Comparison of ENCODE assay signal across 22 cellular contexts in the genomic region with DNA sequence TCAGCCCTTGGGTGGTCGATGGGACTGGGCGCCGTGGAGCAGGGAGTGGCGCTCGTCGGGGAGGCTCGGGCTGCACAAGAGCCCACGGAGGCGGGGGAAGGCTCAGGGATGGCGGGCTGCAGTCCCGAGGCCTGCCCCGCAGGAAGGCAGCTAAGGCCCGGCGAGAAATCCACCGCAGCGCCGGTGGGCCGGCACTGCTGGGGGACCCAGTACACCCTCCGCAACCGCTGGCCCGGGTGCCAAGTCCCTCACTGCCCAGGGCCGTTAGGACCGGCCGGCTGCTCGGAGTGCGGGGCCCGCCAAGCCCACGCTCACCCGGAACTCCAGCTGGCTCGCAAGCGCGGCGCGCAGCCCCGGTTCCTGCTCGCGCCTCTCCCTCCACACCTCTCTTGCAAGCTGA.
DNase-seq lines count a peak whose midpoint lies in the region; ATAC-seq and TF ChIP-seq lines count a peak whose summit lies in the region.
"Had no signal": no experiment of that assay in that cellular context is flagged by ENCODE, and none has a peak within 500 bp of the region (broad histone marks: within the 10 kb centered on the region; RNA-seq: fewer than 3 reads in every experiment).

No MANE protein-coding gene starts in this region.

- no peak overlapping the region for H3K27ac ChIP-seq in endodermal cell (ENCODE audit: low read depth, low read length)
- H3K27ac ChIP-seq in testis: no peak overlapping the region
- H3K27ac ChIP-seq: BLaER1 had no signal

- H3K36me3 ChIP-seq in endodermal cell (ENCODE audit: control insufficient read depth, insufficient read depth, low read length): no peaks in the 10 kb centered on the region
- H3K36me3 ChIP-seq in testis (ENCODE audit: low read depth, missing control alignments): no peaks in the 10 kb centered on the region
- no peaks in the 10 kb centered on the region for H3K36me3 ChIP-seq in mucosa of descending colon (ENCODE audit: low read depth)
- H3K36me3 ChIP-seq: BE2C had no signal

- H3K27me3 Mint-ChIP-seq in endodermal cell (ENCODE audit: insufficient read depth) (no peaks in the 10 kb centered on the region), osteocyte (ENCODE audit: unreplicated experiment) (no peaks in the 10 kb centered on the region)

- H3K4me1 ChIP-seq in endodermal cell (ENCODE audit: control insufficient read depth, insufficient read depth, low read length): peaks cover under 1% of the 10 kb centered on the region
- H3K4me1 ChIP-seq in testis: no peaks in the 10 kb centered on the region
- peaks cover 3% of the 10 kb centered on the region for H3K4me1 ChIP-seq in mucosa of descending colon (ENCODE audit: low read depth)
- H3K4me1 ChIP-seq: BE2C had no signal

- TF ChIP-seq CTCF in endodermal cell (conservative IDR thresholded peaks at IDR 0.05): no peak
- no peak for TF ChIP-seq CTCF in osteocyte (IDR thresholded peaks at IDR 0.05)
- TF ChIP-seq CTCF in testis (IDR thresholded peaks at IDR 0.05): no peak
- TF ChIP-seq CTCF in mucosa of descending colon (IDR thresholded peaks at IDR 0.05): no peak

- peaks cover 16% of the 10 kb centered on the region for H3K4me1 Mint-ChIP-seq in endodermal cell
- peaks cover 4% of the 10 kb centered on the region for H3K4me1 Mint-ChIP-seq in osteocyte (ENCODE audit: unreplicated experiment)
- H3K4me1 Mint-ChIP-seq: CD14-positive monocyte; CD4-positive, alpha-beta memory T cell; CD4-positive, CD25-positive, alpha-beta regulatory T cell; CD8-positive, alpha-beta memory T cell had no signal

- H3K9me3 Mint-ChIP-seq in endodermal cell: peaks cover 20% of the 10 kb centered on the region
- no peaks in the 10 kb centered on the region for H3K9me3 Mint-ChIP-seq in osteocyte (ENCODE audit: unreplicated experiment)

- H3K36me3 Mint-ChIP-seq in endodermal cell (ENCODE audit: low read depth): no peaks in the 10 kb centered on the region
- H3K36me3 Mint-ChIP-seq in osteocyte (ENCODE audit: unreplicated experiment): no peaks in the 10 kb centered on the region
- H3K36me3 Mint-ChIP-seq: CD14-positive monocyte; CD4-positive, alpha-beta memory T cell; CD4-positive, CD25-positive, alpha-beta regulatory T cell; CD8-positive, alpha-beta memory T cell had no signal

- ATAC-seq in mucosa of descending colon: no peak
- ATAC-seq in GM19035 (IDR thresholded peaks at IDR 0.05; ENCODE audit: unreplicated experiment): no peak
- no peak for ATAC-seq in HG02885 (IDR thresholded peaks at IDR 0.05; ENCODE audit: poor library complexity, unreplicated experiment)

- H3K27ac Mint-ChIP-seq in endodermal cell (no peak overlapping the region), osteocyte (ENCODE audit: unreplicated experiment) (no peak overlapping the region)
- H3K27ac Mint-ChIP-seq: CD4-positive, alpha-beta memory T cell; CD4-positive, CD25-positive, alpha-beta regulatory T cell; CD8-positive, alpha-beta memory T cell had no signal

- no peak overlapping the region for H3K4me3 Mint-ChIP-seq in endodermal cell
- H3K4me3 Mint-ChIP-seq in osteocyte (ENCODE audit: unreplicated experiment): no peak overlapping the region
- H3K4me3 Mint-ChIP-seq: CD14-positive monocyte; CD4-positive, alpha-beta memory T cell; CD4-positive, CD25-positive, alpha-beta regulatory T cell; CD8-positive, alpha-beta memory T cell had no signal

- WGBS in endodermal cell (ENCODE audit: insufficient coverage in 1 of 2, insufficient read length in 1 of 2), 2 experiments: 96 to 98% methylated on average over 17 to 37 of the region's 37 CpGs
- WGBS in testis, 2 donors: 80 to 84% methylated on average over 1 to 37 of the region's 37 CpGs

- H3K4me3 ChIP-seq in endodermal cell (ENCODE audit: low read length) (no peak overlapping the region), testis (peak overlapping the region; percentile 40 to 53), mucosa of descending colon (no peak overlapping the region)
- H3K4me3 ChIP-seq: BLaER1 had no signal

- DNase-seq in endodermal cell: peak; percentile 16
- DNase-seq in osteocyte (ENCODE audit: extremely low spot score, unreplicated experiment): peak; percentile 56
- DNase-seq in testis: no peak
- no peak for DNase-seq in NCI-H1694 (lab: John Stamatoyannopoulos, UW)
- no peak for DNase-seq in mucosa of descending colon
- DNase-seq: 8988T; ACHN; BE2C; C1 segment of cervical spinal cord; CD4-positive, alpha-beta memory T cell; CD4-positive, CD25-positive, alpha-beta regulatory T cell; CD8-positive, alpha-beta memory T cell; COR-L47; DMS 273 treated with DMSO at 0.1 percent for 48 hours; DMS153; DMS53; DMS79 treated with DMSO at 0.1 percent for 48 hours; GF-D8 had no signal

- no peak for TF ChIP-seq POLR2A in testis (IDR thresholded peaks at IDR 0.05)

- H3K27me3 ChIP-seq in endodermal cell (ENCODE audit: control insufficient read depth, insufficient read depth, low read length, poor library complexity, severe bottlenecking) (no peaks in the 10 kb centered on the region), testis (no peaks in the 10 kb centered on the region)
- H3K27me3 ChIP-seq: BE2C, BLaER1 had no signal

- H3K9me3 ChIP-seq in endodermal cell (ENCODE audit: control insufficient read depth, low read length) (no peaks in the 10 kb centered on the region), testis (no peaks in the 10 kb centered on the region), mucosa of descending colon (no peaks in the 10 kb centered on the region)
- H3K9me3 ChIP-seq: BE2C had no signal

- intact Hi-C loops in testis (cut with DNase I; ENCODE audit: low total_unique reads): no loop called here
- intact Hi-C loops in mucosa of descending colon (cut with DNase I, micrococcal nuclease): no loop called here

- H3K9ac ChIP-seq in endodermal cell (ENCODE audit: extremely low read depth, low read length, poor library complexity, severe bottlenecking): no peak overlapping the region
- H3K9ac ChIP-seq: BLaER1 had no signal

Comparison
In these comparisons a context has a peak if more than half of its experiments do, and no peak if none do; other contexts are left out.
1. DNase-seq: peak in endodermal cell (single experiment) and osteocyte (single experiment); none in testis (single experiment), NCI-H1694 (single experiment) and mucosa of descending colon (0 of 3).
2. H3K4me3 ChIP-seq: peak in testis (2 of 2); none in endodermal cell (single experiment) and mucosa of descending colon (single experiment).